Comparison of ENCODE assay signal across 18 cellular contexts in genomic region chr2:86632672-86633071, GRCh38. TPM values are rescaled to one million over a fixed set of nuclear protein-coding genes. Genes with fewer than 3 reads are reported as not detected.
A peak's percentile ranks its signal among the peaks of the same experiment; 100 is the strongest.
DNase-seq lines count a peak whose midpoint lies in the region; ATAC-seq, FAIRE-seq and TF ChIP-seq lines count a peak whose summit lies in the region.
"Had no signal": no experiment of that assay in that cellular context is flagged by ENCODE, and none has a peak within 500 bp of the region (broad histone marks: within the 10 kb centered on the region; RNA-seq: fewer than 3 reads in every experiment).

No MANE protein-coding gene starts in this region.

- intact Hi-C loops in pancreas (cut with DNase I): no loop called here

- no peaks in the 10 kb centered on the region for H3K9me3 Mint-ChIP-seq in activated naive CD4-positive, alpha-beta T cell treated with anti-CD3 and anti-CD28 coated beads, Interleukin-2, amount 50 U/mL, for 72 hours
- H3K9me3 Mint-ChIP-seq: nephron had no signal

- no peaks in the 10 kb centered on the region for H3K36me3 ChIP-seq in pancreas
- H3K36me3 ChIP-seq: thyroid gland had no signal

- peaks cover 29 to 37% (median 29%) of the 10 kb centered on the region in 3 donors for H3K4me1 ChIP-seq in pancreas
- H3K4me1 ChIP-seq: thyroid gland had no signal

- H3K27ac Mint-ChIP-seq in activated naive CD4-positive, alpha-beta T cell treated with anti-CD3 and anti-CD28 coated beads, Interleukin-2, amount 50 U/mL, for 72 hours: no peak overlapping the region
- H3K27ac Mint-ChIP-seq: activated CD4-positive, alpha-beta T cell treated with anti-CD3 and anti-CD28 coated beads for 36 hours; nephron had no signal

- DNase-seq in DMS53 (lab: John Stamatoyannopoulos, UW) (peak; percentile 61), HuH-7 (ENCODE audit: low spot score) (peak; percentile 47), cerebellar cortex (ENCODE audit: low spot score) (peak; percentile 78), pancreas (peak in 1 of 6 donors; percentile 37), NCI-H2196 treated with DMSO at 0.1 percent for 48 hours (lab: John Stamatoyannopoulos, UW; ENCODE audit: unreplicated experiment) (no peak)
- no peak for DNase-seq in activated naive CD4-positive, alpha-beta T cell treated with anti-CD3 and anti-CD28 coated beads, Interleukin-2, amount 50 U/mL, for 72 hours (ENCODE audit: low spot score in 2 of 2)
- DNase-seq: activated CD4-positive, alpha-beta T cell treated with anti-CD3 and anti-CD28 coated beads for 36 hours; activated CD8-positive, alpha-beta memory T cell treated with anti-CD3 and anti-CD28 coated beads, Interleukin-2, amount 50 U/mL, for 4 hours; cortex of kidney; erythroblast; NCI-H345; SHP77 treated with DMSO at 0.1 percent for 48 hours; T-helper 2 cell; thyroid gland had no signal

- peak overlapping the region; percentile 29 to 70 (median 56) for H3K27ac ChIP-seq in pancreas
- H3K27ac ChIP-seq: KMS-11, thyroid gland had no signal

- H3K27me3 ChIP-seq in pancreas: no peaks in the 10 kb centered on the region
- H3K27me3 ChIP-seq: thyroid gland had no signal

- peak; percentile 26 for FAIRE-seq in pancreas (lab: Jason Lieb, UNC)
- FAIRE-seq: GM18507 had no signal

- ATAC-seq in pancreas (peak; percentile 85 to 93 (median 91)), GM21381 (IDR thresholded peaks at IDR 0.05; ENCODE audit: unreplicated experiment) (no peak)
- no peak for ATAC-seq in activated naive CD4-positive, alpha-beta T cell treated with anti-CD3 and anti-CD28 coated beads, Interleukin-2, amount 50 U/mL, for 72 hours
- ATAC-seq: activated CD4-positive, alpha-beta T cell treated with anti-CD3 and anti-CD28 coated beads for 36 hours had no signal

- TF ChIP-seq CTCF in pancreas (IDR thresholded peaks at IDR 0.05): no peak

- WGBS in pancreas, 2 donors: 31 to 41% methylated on average over 2 of the region's 2 CpGs

- H3K36me3 Mint-ChIP-seq in activated naive CD4-positive, alpha-beta T cell treated with anti-CD3 and anti-CD28 coated beads, Interleukin-2, amount 50 U/mL, for 72 hours: no peaks in the 10 kb centered on the region

- no peak overlapping the region for H3K4me3 ChIP-seq in pancreas
- H3K4me3 ChIP-seq: thyroid gland had no signal

- H3K9me3 ChIP-seq in pancreas: no peaks in the 10 kb centered on the region
- H3K9me3 ChIP-seq: thyroid gland had no signal

RNA-seq across cellular contexts. Expression of gene RNF103, which starts 9.0 kb away (rescaled TPM):
- total RNA-seq in pancreas: 10 to 100 TPM; 17.4 to 28.4 (median 21.8) TPM
- polyA plus RNA-seq in pancreas: 10 to 100 TPM; 18.4 to 23.9 TPM
- 10 to 100 TPM; 11.9 to 18.4 TPM for total RNA-seq in activated naive CD4-positive, alpha-beta T cell treated with anti-CD3 and anti-CD28 coated beads, Interleukin-2, amount 50 U/mL, for 72 hours

Comparison
In these comparisons a context has a peak if more than half of its experiments do, and no peak if none do; other contexts are left out.
1. DNase-seq: peak in DMS53 (single experiment), HuH-7 (single experiment) and cerebellar cortex (single experiment); none in activated naive CD4-positive, alpha-beta T cell treated with anti-CD3 and anti-CD28 coated beads, Interleukin-2, amount 50 U/mL, for 72 hours (0 of 2) and NCI-H2196 treated with DMSO at 0.1 percent for 48 hours (single experiment).
2. ATAC-seq: peak in pancreas (4 of 4); none in activated naive CD4-positive, alpha-beta T cell treated with anti-CD3 and anti-CD28 coated beads, Interleukin-2, amount 50 U/mL, for 72 hours (0 of 2) and GM21381 (single experiment).